In genomic region chr1:186189156-186189555, GRCh38 we compare ENCODE assay signal across 18 cellular contexts.
"Had no signal": no experiment of that assay in that cellular context is flagged by ENCODE, and none has a peak within 500 bp of the region (broad histone marks: within the 10 kb centered on the region; RNA-seq: fewer than 3 reads in every experiment).

No MANE protein-coding gene starts in this region.

- H3K4me3 ChIP-seq: coronary artery, gastroesophageal sphincter, tibial nerve had no signal

- H3K27me3 ChIP-seq: gastroesophageal sphincter, tibial nerve had no signal

- DNase-seq: activated naive CD4-positive, alpha-beta T cell treated with anti-CD3 and anti-CD28 coated beads for 36 hours; activated naive CD8-positive, alpha-beta T cell treated with anti-CD3 and anti-CD28 coated beads, Interleukin-2, amount 50 U/mL, for 24 hours; central memory CD4-positive, alpha-beta T cell; effector CD8-positive, alpha-beta T cell; left colon; naive thymus-derived CD4-positive, alpha-beta T cell; posterior cingulate gyrus; retina; stimulated activated CD4-positive, alpha-beta T cell treated with anti-CD3 and anti-CD28 coated beads, Interleukin-15, amount 100 ng/mL, for 24 hours; stimulated activated CD4-positive, alpha-beta T cell treated with anti-CD3 and anti-CD28 coated beads, Interleukin-4, amount 100 ng/mL, for 1 hour; stimulated activated naive B cell treated with anti-CD40 and anti-IgM and Interleukin-4, amounts not matched to agents 10 μg/mL and 1 μg/mL and 100 μg/mL, for 72 hours; T-cell; T-helper 9 cell had no signal

- ATAC-seq: activated CD4-positive, CD25-positive, alpha-beta regulatory T cell treated with anti-CD3 and anti-CD28 coated beads, Interleukin-2, amount 50 U/mL, for 24 hours; activated naive CD8-positive, alpha-beta T cell treated with anti-CD3 and anti-CD28 coated beads, Interleukin-2, amount 50 U/mL, for 24 hours; activated T-helper 17 cell treated with anti-CD3 and anti-CD28 coated beads, Interleukin-2, amount 50 U/mL, for 72 hours; gastroesophageal sphincter; left colon; naive thymus-derived CD4-positive, alpha-beta T cell; stimulated activated naive B cell treated with anti-CD40 and anti-IgM and Interleukin-4, amounts not matched to agents 10 μg/mL and 1 μg/mL and 100 μg/mL, for 72 hours; T-cell had no signal

- H3K27ac ChIP-seq: coronary artery, gastroesophageal sphincter, tibial nerve had no signal

- H3K36me3 ChIP-seq: tibial nerve had no signal

- H3K9me3 ChIP-seq: gastroesophageal sphincter, tibial nerve had no signal
